In the genomic region with DNA sequence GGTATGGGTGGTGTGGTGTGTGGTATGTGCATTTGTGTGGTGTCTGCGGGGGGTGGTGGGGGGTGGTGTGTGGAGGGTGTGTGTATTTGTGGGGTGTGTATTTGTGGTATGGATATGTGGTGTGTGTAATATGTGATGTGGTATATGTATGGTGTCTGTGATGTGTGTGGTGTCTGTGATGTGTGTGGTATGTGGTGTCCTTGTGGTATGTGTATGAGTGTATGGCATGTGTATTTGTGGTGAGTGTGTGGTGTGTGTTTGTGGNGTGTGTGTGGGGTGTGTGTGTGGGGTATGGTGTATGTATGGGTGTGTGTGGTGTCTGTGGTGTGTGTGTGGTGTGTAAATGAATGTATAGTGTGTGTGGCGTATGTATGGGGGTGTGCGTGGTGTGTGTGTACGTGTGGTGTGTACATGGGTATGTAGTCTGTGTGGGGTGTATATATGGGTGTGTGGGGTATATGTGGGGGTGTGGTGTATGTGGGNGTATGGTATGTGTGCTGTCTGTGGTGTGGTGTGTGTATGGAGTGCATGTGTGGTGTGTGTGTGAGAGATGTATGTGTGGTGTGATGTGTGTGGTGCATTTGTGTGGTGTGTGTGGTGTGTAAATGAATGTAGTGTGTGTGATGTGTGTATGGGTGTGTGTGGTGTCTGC, we compare ENCODE assay signal across 1 cellular context.
TF ChIP-seq lines count a peak whose summit lies in the region.

No MANE protein-coding gene starts in this region.

TF ChIP-seq in GM12878, 131 proteins besides CTCF, POLR2A, EP300 and RAD21:
- 0 out of 2 replicates have a peak, but pooled peaks have one; percentile 14 for TF ChIP-seq RUNX3 (IDR thresholded peaks at IDR 0.05; ENCODE audit: low read length)
- TF ChIP-seq PAX5 (IDR thresholded peaks at IDR 0.05; ENCODE audit: borderline replicate concordance, low read depth, low read length) = no peak
- no peak for TF ChIP-seq SRF (IDR thresholded peaks at IDR 0.05; ENCODE audit: low read depth in 2 of 2, low read length in 2 of 2)
- no peak for TF ChIP-seq ZZZ3 (IDR thresholded peaks at IDR 0.05; ENCODE audit: control insufficient read depth, insufficient read length, low read depth)
- TF ChIP-seq SIN3A (IDR thresholded peaks at IDR 0.05; ENCODE audit: low read depth, low read length) = no peak
- TF ChIP-seq, protein P1, sequence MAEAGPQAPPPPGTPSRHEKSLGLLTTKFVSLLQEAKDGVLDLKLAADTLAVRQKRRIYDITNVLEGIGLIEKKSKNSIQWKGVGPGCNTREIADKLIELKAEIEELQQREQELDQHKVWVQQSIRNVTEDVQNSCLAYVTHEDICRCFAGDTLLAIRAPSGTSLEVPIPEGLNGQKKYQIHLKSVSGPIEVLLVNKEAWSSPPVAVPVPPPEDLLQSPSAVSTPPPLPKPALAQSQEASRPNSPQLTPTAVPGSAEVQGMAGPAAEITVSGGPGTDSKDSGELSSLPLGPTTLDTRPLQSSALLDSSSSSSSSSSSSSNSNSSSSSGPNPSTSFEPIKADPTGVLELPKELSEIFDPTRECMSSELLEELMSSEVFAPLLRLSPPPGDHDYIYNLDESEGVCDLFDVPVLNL (IDR thresholded peaks at IDR 0.05; ENCODE audit: low read depth, low read length) = no peak
- TF ChIP-seq TCF12 (IDR thresholded peaks at IDR 0.05; ENCODE audit: low read depth, low read length) = no peak
- TF ChIP-seq ZNF622 (IDR thresholded peaks at IDR 0.05) = no peak
- TF ChIP-seq YBX1 (IDR thresholded peaks at IDR 0.05) = no peak
- TF ChIP-seq NBN (IDR thresholded peaks at IDR 0.05) = 0 out of 2 replicates have a peak, but pooled peaks have one; percentile 43
- TF ChIP-seq ESRRA (IDR thresholded peaks at IDR 0.05; ENCODE audit: low read length) = no peak
- TF ChIP-seq RFX5 (IDR thresholded peaks at IDR 0.05; ENCODE audit: low read depth, low read length) = no peak
- no peak for TF ChIP-seq ZNF24 (IDR thresholded peaks at IDR 0.05)
- TF ChIP-seq, protein P2, sequence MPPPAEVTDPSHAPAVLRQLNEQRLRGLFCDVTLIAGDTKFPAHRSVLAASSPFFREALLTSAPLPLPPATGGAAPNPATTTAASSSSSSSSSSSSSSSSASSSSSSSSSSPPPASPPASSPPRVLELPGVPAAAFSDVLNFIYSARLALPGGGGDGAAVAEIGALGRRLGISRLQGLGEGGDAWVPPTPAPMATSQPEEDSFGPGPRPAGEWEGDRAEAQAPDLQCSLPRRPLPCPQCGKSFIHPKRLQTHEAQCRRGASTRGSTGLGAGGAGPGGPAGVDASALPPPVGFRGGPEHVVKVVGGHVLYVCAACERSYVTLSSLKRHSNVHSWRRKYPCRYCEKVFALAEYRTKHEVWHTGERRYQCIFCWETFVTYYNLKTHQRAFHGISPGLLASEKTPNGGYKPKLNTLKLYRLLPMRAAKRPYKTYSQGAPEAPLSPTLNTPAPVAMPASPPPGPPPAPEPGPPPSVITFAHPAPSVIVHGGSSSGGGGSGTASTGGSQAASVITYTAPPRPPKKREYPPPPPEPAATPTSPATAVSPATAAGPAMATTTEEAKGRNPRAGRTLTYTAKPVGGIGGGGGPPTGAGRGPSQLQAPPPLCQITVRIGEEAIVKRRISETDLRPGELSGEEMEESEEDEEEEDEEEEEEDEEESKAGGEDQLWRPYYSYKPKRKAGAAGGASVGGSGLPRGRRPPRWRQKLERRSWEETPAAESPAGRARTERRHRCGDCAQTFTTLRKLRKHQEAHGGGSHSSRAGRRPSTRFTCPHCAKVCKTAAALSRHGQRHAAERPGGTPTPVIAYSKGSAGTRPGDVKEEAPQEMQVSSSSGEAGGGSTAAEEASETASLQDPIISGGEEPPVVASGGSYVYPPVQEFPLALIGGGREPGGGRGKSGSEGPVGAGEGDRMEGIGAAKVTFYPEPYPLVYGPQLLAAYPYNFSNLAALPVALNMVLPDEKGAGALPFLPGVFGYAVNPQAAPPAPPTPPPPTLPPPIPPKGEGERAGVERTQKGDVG (CRISPR knock-in tag; IDR thresholded peaks at IDR 0.05) = no peak
- TF ChIP-seq, protein P3, sequence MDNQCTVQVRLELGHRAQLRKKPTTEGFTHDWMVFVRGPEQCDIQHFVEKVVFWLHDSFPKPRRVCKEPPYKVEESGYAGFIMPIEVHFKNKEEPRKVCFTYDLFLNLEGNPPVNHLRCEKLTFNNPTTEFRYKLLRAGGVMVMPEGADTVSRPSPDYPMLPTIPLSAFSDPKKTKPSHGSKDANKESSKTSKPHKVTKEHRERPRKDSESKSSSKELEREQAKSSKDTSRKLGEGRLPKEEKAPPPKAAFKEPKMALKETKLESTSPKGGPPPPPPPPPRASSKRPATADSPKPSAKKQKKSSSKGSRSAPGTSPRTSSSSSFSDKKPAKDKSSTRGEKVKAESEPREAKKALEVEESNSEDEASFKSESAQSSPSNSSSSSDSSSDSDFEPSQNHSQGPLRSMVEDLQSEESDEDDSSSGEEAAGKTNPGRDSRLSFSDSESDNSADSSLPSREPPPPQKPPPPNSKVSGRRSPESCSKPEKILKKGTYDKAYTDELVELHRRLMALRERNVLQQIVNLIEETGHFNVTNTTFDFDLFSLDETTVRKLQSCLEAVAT (IDR thresholded peaks at IDR 0.05) = peak; percentile 88; the same call in 1 of the 2 replicates
- TF ChIP-seq YY1 (IDR thresholded peaks at IDR 0.05; ENCODE audit: low read depth, low read length) = no peak
- TF ChIP-seq BHLHE40 (IDR thresholded peaks at IDR 0.05; ENCODE audit: borderline replicate concordance in 1 of 2, low read depth in 2 of 2, low read length in 1 of 2) = peak in 1 of 2 experiments; percentile 38; a peak in 1 of 4 replicates
- no peak for TF ChIP-seq RELA (IDR thresholded peaks at IDR 0.05; ENCODE audit: borderline replicate concordance, partially characterized antibody)
